1 cellular context compared by ENCODE assay signal in genomic region chr6:6559994-6560393, GRCh38.
A peak's percentile ranks its signal among the peaks of the same experiment; 100 is the strongest.
TF ChIP-seq lines count a peak whose summit lies in the region.

No MANE protein-coding gene starts in this region.

TF ChIP-seq in K562, 482 proteins besides CTCF, POLR2A, EP300 and RAD21 (continued from another document):
- TF ChIP-seq CBX5 (IDR thresholded peaks at IDR 0.05; ENCODE audit: borderline replicate concordance, low read depth) (no peak), ATF7 (IDR thresholded peaks at IDR 0.05) (0 out of 2 replicates have a peak, but pooled peaks have one; percentile 22), POLR2B (IDR thresholded peaks at IDR 0.05; ENCODE audit: low read depth, partially characterized antibody) (no peak), ZNF696 (CRISPR knock-in tag; conservative IDR thresholded peaks at IDR 0.05) (no peak), SMARCA4 (IDR thresholded peaks at IDR 0.05) (no peak), JUND (IDR thresholded peaks at IDR 0.05; ENCODE audit: borderline replicate concordance, low read depth, low read length) (peak; percentile 80), JUND (tag; IDR thresholded peaks at IDR 0.05; ENCODE audit: borderline replicate concordance, low read depth, low read length) (peak; percentile 80), JUN (IDR thresholded peaks at IDR 0.05; ENCODE audit: borderline replicate concordance, low read depth, low read length) (peak; percentile 56; the same call in 1 of the 2 replicates), JUN (CRISPR knock-in tag; IDR thresholded peaks at IDR 0.05; ENCODE audit: borderline replicate concordance) (no peak), ATF3 (IDR thresholded peaks at IDR 0.05) (peak; percentile 85), ATF3 (CRISPR knock-in tag; conservative IDR thresholded peaks at IDR 0.05) (no peak), MAX (CRISPR knock-in tag; IDR thresholded peaks at IDR 0.05) (no peak), FOSL1 (tag; conservative IDR thresholded peaks at IDR 0.05) (peak; percentile 79), ZEB2 (IDR thresholded peaks at IDR 0.05) (peak; percentile 53; the same call in 1 of the 2 replicates), JUNB (CRISPR knock-in tag; conservative IDR thresholded peaks at IDR 0.05) (peak; percentile 64; the same call in 1 of the 2 replicates), CTBP1 (IDR thresholded peaks at IDR 0.05; ENCODE audit: borderline replicate concordance) (0 out of 2 replicates have a peak, but pooled peaks have one; percentile 29)
